ENCODE assay signal across 27 cellular contexts in genomic region chr16:69940676-69941075, GRCh38. TPM values are rescaled to one million over a fixed set of nuclear protein-coding genes. Genes with fewer than 3 reads are reported as not detected.
DNase-seq lines count a peak whose midpoint lies in the region; ATAC-seq, FAIRE-seq and TF ChIP-seq lines count a peak whose summit lies in the region.
"Had no signal": no experiment of that assay in that cellular context is flagged by ENCODE, and none has a peak within 500 bp of the region (broad histone marks: within the 10 kb centered on the region; RNA-seq: fewer than 3 reads in every experiment).

No MANE protein-coding gene starts in this region.

- H4K20me1 ChIP-seq in neural progenitor cell (ENCODE audit: low read depth) (no peaks in the 10 kb centered on the region), PC-3 (ENCODE audit: low read length) (no peaks in the 10 kb centered on the region)

- H3K79me2 ChIP-seq in neural progenitor cell (ENCODE audit: low read depth) (no peaks in the 10 kb centered on the region), PC-3 (ENCODE audit: low read length) (no peaks in the 10 kb centered on the region)

- H3K27ac ChIP-seq in neural progenitor cell (no peak overlapping the region), thoracic aorta (peak overlapping the region; percentile 61 to 96), PC-3 (ENCODE audit: low read length) (no peak overlapping the region)
- H3K27ac ChIP-seq: C4-2B, HL-60, KMS-11 had no signal

- H3F3A ChIP-seq in neural progenitor cell (ENCODE audit: low read depth) (no peaks in the 10 kb centered on the region), PC-3 (ENCODE audit: low read length, unreplicated experiment) (no peaks in the 10 kb centered on the region)

- DNase-seq in cardiac septum (ENCODE audit: low spot score) (peak; percentile 33), Right ventricle myocardium inferior (ENCODE audit: missing footprints) (no peak), chondrocyte (ENCODE audit: low spot score) (peak; percentile 71), neural progenitor cell (ENCODE audit: low spot score) (no peak), thoracic aorta (ENCODE audit: low spot score) (no peak), HTR-8/SVneo (ENCODE audit: insufficient read length, low spot score) (no peak), PC-3 (no peak)
- DNase-seq in activated CD4-positive, alpha-beta T cell treated with anti-CD3 and anti-CD28 coated beads for 1 hour = no peak
- DNase-seq: 8988T; AML-193; Calu3; CD8-positive, alpha-beta memory T cell; DMS153; NCI-H1105 treated with DMSO at 0.1 percent for 48 hours; NCI-H1694; NCI-H2081 treated with DMSO at 0.1 percent for 48 hours; NCI-H446; NCI-H526; SHP77 had no signal

- no peak overlapping the region for H3K4me3 ChIP-seq in neural progenitor cell
- H3K4me3 ChIP-seq in thoracic aorta = no peak overlapping the region
- no peak overlapping the region for H3K4me3 ChIP-seq in PC-3 (ENCODE audit: low read length)
- H3K4me3 ChIP-seq: GM23338, HAP-1 had no signal

- no peaks in the 10 kb centered on the region for H3K36me3 ChIP-seq in neural progenitor cell
- H3K36me3 ChIP-seq in thoracic aorta = peaks cover 47% of the 10 kb centered on the region
- no peaks in the 10 kb centered on the region for H3K36me3 ChIP-seq in PC-3 (ENCODE audit: low read depth, low read length)

- TF ChIP-seq CTCF in chondrocyte (IDR thresholded peaks at IDR 0.05) = no peak
- no peak for TF ChIP-seq CTCF in neural progenitor cell (IDR thresholded peaks at IDR 0.05)
- no peak for TF ChIP-seq CTCF in thoracic aorta (IDR thresholded peaks at IDR 0.05)
- TF ChIP-seq CTCF in PC-3 (conservative IDR thresholded peaks at IDR 0.05; ENCODE audit: low read depth, low read length) = no peak

- BruUV-seq in PC-3 (replicated peaks; lab: Mats Ljungman, UMichigan) = no TSS peak

- H3K9ac ChIP-seq in neural progenitor cell (no peak overlapping the region), PC-3 (ENCODE audit: low read length) (no peak overlapping the region)
- H3K9ac ChIP-seq: KMS-11 had no signal

- H3K4me1 Mint-ChIP-seq in chondrocyte (ENCODE audit: low read depth) = peaks cover 11% of the 10 kb centered on the region
- H3K4me1 Mint-ChIP-seq in neural progenitor cell = peaks cover 32% of the 10 kb centered on the region
- H3K4me1 Mint-ChIP-seq: CD8-positive, alpha-beta memory T cell had no signal

- H3K36me3 Mint-ChIP-seq in chondrocyte (ENCODE audit: low read depth) = peaks cover 32% of the 10 kb centered on the region
- peaks cover 2% of the 10 kb centered on the region for H3K36me3 Mint-ChIP-seq in neural progenitor cell

- POLR2A ChIA-PET in PC-3 (lab: Charles Lee; ENCODE audit: unreplicated experiment) = no interaction called here

- FAIRE-seq in HTR-8/SVneo (lab: Jason Lieb, UNC) = no peak
- FAIRE-seq: G401.6, GM18507 had no signal

- no peaks in the 10 kb centered on the region for H3K9me2 ChIP-seq in PC-3 (replicated peaks; ENCODE audit: low read length)

- H3K9me3 Mint-ChIP-seq in chondrocyte (ENCODE audit: low read depth) (no peaks in the 10 kb centered on the region), neural progenitor cell (no peaks in the 10 kb centered on the region)
- H3K9me3 Mint-ChIP-seq: CD8-positive, alpha-beta memory T cell; GM23338 had no signal

- H2AFZ ChIP-seq in neural progenitor cell (replicated peaks) (no peak overlapping the region), PC-3 (ENCODE audit: low read length) (no peak overlapping the region)
- H2AFZ ChIP-seq: GM23338 had no signal

- H3K4me1 ChIP-seq in neural progenitor cell (peaks cover 14% of the 10 kb centered on the region), thoracic aorta (ENCODE audit: control insufficient read depth in 1 of 2, low read depth in 2 of 2) (peaks cover 12 to 74% of the 10 kb centered on the region in 2 donors), PC-3 (ENCODE audit: insufficient read depth, low read length) (no peaks in the 10 kb centered on the region)
- H3K4me1 ChIP-seq: HAP-1 had no signal

- H3K4me3 Mint-ChIP-seq in chondrocyte (ENCODE audit: unreplicated experiment) (no peak overlapping the region), neural progenitor cell (no peak overlapping the region)
- H3K4me3 Mint-ChIP-seq: CD8-positive, alpha-beta memory T cell; GM23338 had no signal

- no peaks in the 10 kb centered on the region for H3K27me3 Mint-ChIP-seq in chondrocyte (ENCODE audit: low read depth)
- H3K27me3 Mint-ChIP-seq in neural progenitor cell (ENCODE audit: insufficient read depth, low read depth) = peaks cover 7% of the 10 kb centered on the region
- H3K27me3 Mint-ChIP-seq: CD8-positive, alpha-beta memory T cell had no signal

- H3K27ac Mint-ChIP-seq in chondrocyte (ENCODE audit: unreplicated experiment) (no peak overlapping the region), neural progenitor cell (peak overlapping the region; percentile 50)
- H3K27ac Mint-ChIP-seq: CD8-positive, alpha-beta memory T cell; GM23338 had no signal

- intact Hi-C loops in cardiac septum (cut with DNase I) = no loop called here
- intact Hi-C loops in Right ventricle myocardium inferior (cut with DNase I) = no loop called here
- intact Hi-C loops in PC-3 (cut with micrococcal nuclease) = no loop called here

- H3K4me2 ChIP-seq in neural progenitor cell = no peak overlapping the region
- no peak overlapping the region for H3K4me2 ChIP-seq in PC-3 (ENCODE audit: low read length)
- H3K4me2 ChIP-seq: GM23338, KMS-11 had no signal

- H3K27me3 ChIP-seq in neural progenitor cell (no peaks in the 10 kb centered on the region), thoracic aorta (replicated peaks; ENCODE audit: insufficient read depth) (no peaks in the 10 kb centered on the region), PC-3 (ENCODE audit: low read length) (no peaks in the 10 kb centered on the region)

- CTCF ChIA-PET in PC-3 (lab: Charles Lee) = no interaction called here

- ATAC-seq in Right ventricle myocardium inferior (no peak), thoracic aorta (ENCODE audit: insufficient number of reproducible peaks, low FRiP score, low read depth) (no peak), PC-3 (no peak)
- ATAC-seq: GM23338 had no signal

- H3K9me3 ChIP-seq in neural progenitor cell (ENCODE audit: low read depth) (no peaks in the 10 kb centered on the region), thoracic aorta (no peaks in the 10 kb centered on the region), PC-3 (ENCODE audit: low read length) (no peaks in the 10 kb centered on the region)
- H3K9me3 ChIP-seq: HAP-1 had no signal

RNA-seq across cellular contexts. Expression of gene CLEC18A, which starts 10.5 kb away (rescaled TPM):
- total RNA-seq in cardiac septum = 0.13 TPM
- 0.35 TPM for total RNA-seq in Right ventricle myocardium inferior
- total RNA-seq in chondrocyte = 3.5 to 4.5 TPM (median 4.3 TPM) in 3 replicates
- 5.9 and 14.5 TPM in 2 replicates for total RNA-seq in neural progenitor cell (ENCODE audit: low replicate concordance)
- 10 to 100 TPM; 12.4 to 21.9 TPM for total RNA-seq in thoracic aorta
- total RNA-seq in PC-3 (2014; rRNA removed) = 0.22 TPM in 1 of 2 replicates, not detected in the other
- total RNA-seq: HT-29 had no signal

Comparison
In these comparisons a context has a peak if more than half of its experiments do, and no peak if none do; other contexts are left out.
1. DNase-seq: peak in cardiac septum (single experiment) and chondrocyte (single experiment); none in Right ventricle myocardium inferior (single experiment), neural progenitor cell (single experiment), thoracic aorta (single experiment), HTR-8/SVneo (single experiment), PC-3 (single experiment) and activated CD4-positive, alpha-beta T cell treated with anti-CD3 and anti-CD28 coated beads for 1 hour (single experiment).
2. H3K27ac ChIP-seq: peak in thoracic aorta (2 of 2); none in neural progenitor cell (single experiment) and PC-3 (single experiment).